20 cellular contexts compared by ENCODE assay signal in the genomic region with DNA sequence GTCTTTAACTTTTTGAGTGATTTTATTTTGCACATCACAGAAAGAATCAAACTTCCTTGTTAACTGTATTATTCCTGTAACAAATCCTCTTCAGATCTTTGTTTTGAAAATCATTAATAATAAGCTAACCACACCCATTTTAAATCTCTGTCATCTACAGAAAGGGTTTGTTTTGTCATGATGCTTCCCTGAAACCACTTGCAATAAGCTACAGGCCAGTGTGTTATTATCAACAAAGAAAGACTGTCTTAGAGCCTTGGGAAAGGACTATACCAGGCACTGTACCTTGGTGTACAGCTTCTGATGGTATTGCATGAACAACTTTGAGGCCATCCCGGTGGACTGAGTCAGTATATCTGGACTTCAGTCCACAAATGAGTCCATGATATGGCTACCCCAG.
"Had no signal": no experiment of that assay in that cellular context is flagged by ENCODE, and none has a peak within 500 bp of the region (broad histone marks: within the 10 kb centered on the region; RNA-seq: fewer than 3 reads in every experiment).

No MANE protein-coding gene starts in this region.

- DNase-seq: activated B cell treated with CpG ODN at 0.5 μM for 24 hours; activated CD4-positive, alpha-beta memory T cell treated with anti-CD3 and anti-CD28 coated beads, Interleukin-2, amount 10 ng/mL, durations not matched to agents 7 days and 5 days; activated CD4-positive, alpha-beta T cell treated with anti-CD3 and anti-CD28 coated beads for 4 hours; activated effector memory CD4-positive, alpha-beta T cell treated with Interleukin-2 at 50 U/mL for 16 hours; activated naive CD4-positive, alpha-beta T cell treated with anti-CD3 and anti-CD28 coated beads for 36 hours; activated naive CD8-positive, alpha-beta T cell treated with anti-CD3 and anti-CD28 coated beads, Interleukin-2, amount 10 ng/mL, durations not matched to agents 7 days and 5 days; activated T-cell treated with anti-CD3 and anti-CD28 coated beads, Interleukin-2, amount 50 U/mL, for 72 hours; amniotic stem cell; colonic mucosa; foreskin keratinocyte; left lung; natural killer cell; ovary; psoas muscle; right cardiac atrium; stimulated activated CD4-positive, alpha-beta T cell treated with anti-CD3 and anti-CD28 coated beads, Interleukin-12 subunit alpha, Interleukin-12 subunit beta, amount 100 ng/mL, for 4 hours; stimulated activated CD4-positive, alpha-beta T cell treated with anti-CD3 and anti-CD28 coated beads, Interleukin-4, amount 100 ng/mL, for 4 hours; stimulated activated naive CD8-positive, alpha-beta T cell treated with anti-CD3 and anti-CD28 coated beads, Interleukin-15, Interleukin-2, amounts not matched to agents 100 U/mL and 50 U/mL, for 24 hours; T1000; thyroid gland had no signal
